In the genomic region with DNA sequence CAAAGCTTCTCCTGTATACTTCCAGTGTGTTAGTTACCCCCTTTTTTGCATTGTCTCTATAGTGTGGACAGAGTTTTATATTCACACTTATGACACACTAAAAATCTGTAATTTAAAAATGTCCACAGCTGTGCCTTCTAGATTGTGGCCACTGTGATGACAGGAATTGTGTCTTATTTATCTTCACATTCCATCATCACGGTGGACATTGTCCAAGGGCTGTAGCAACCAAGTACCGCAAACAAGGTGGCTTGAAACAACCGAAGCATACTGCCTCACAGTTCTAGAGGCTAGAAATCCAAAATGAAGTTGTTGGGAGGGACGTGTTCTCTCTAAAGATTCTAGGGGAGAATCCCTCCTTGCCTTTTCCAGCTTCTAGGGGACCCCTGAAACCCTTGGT, we compare ENCODE assay signal across 30 cellular contexts. TPM values are rescaled to one million over a fixed set of nuclear protein-coding genes. Genes with fewer than 3 reads are reported as not detected.
"Had no signal": no experiment of that assay in that cellular context is flagged by ENCODE, and none has a peak within 500 bp of the region (broad histone marks: within the 10 kb centered on the region; RNA-seq: fewer than 3 reads in every experiment).

No MANE protein-coding gene starts in this region.

- H3K36me3 ChIP-seq: esophagus squamous epithelium, gastroesophageal sphincter, lower lobe of right lung, neural progenitor cell, right atrium auricular region, spleen, upper lobe of left lung, vagina had no signal

- H3K27me3 ChIP-seq: esophagus squamous epithelium, gastroesophageal sphincter, neural progenitor cell, right atrium auricular region, spleen, testis, upper lobe of left lung, vagina had no signal

- H3K36me3 Mint-ChIP-seq: activated CD4-positive, alpha-beta memory T cell treated with anti-CD3 and anti-CD28 coated beads for 36 hours; activated naive CD4-positive, alpha-beta T cell treated with anti-CD3 and anti-CD28 coated beads, Interleukin-2, amount 10 ng/mL, durations not matched to agents 7 days and 5 days; natural killer cell had no signal

- H3K27ac Mint-ChIP-seq: activated CD4-positive, alpha-beta memory T cell treated with anti-CD3 and anti-CD28 coated beads for 36 hours; activated CD4-positive, alpha-beta T cell treated with anti-CD3 and anti-CD28 coated beads, Interleukin-2, amount 10 ng/mL, durations not matched to agents 24 days and 14 days; activated naive CD4-positive, alpha-beta T cell treated with anti-CD3 and anti-CD28 coated beads, Interleukin-2, amount 10 ng/mL, durations not matched to agents 7 days and 5 days; activated T-helper 1 cell treated with anti-CD3 and anti-CD28 coated beads, Interleukin-12 subunit alpha, Interleukin-12 subunit beta, Interleukin-2, Interleukin-4 antibody, amounts not matched to agents 30 ng/mL and 10 ng/mL and 1 ng/mL, durations not matched to agents 14 hours and 24 hours and 36 hours; natural killer cell; neural progenitor cell had no signal

- H3K4me3 Mint-ChIP-seq: activated CD4-positive, alpha-beta memory T cell treated with anti-CD3 and anti-CD28 coated beads for 36 hours; activated CD4-positive, alpha-beta T cell treated with anti-CD3 and anti-CD28 coated beads, Interleukin-2, amount 10 ng/mL, durations not matched to agents 24 days and 14 days; activated naive CD4-positive, alpha-beta T cell treated with anti-CD3 and anti-CD28 coated beads, Interleukin-2, amount 10 ng/mL, durations not matched to agents 7 days and 5 days; activated T-helper 1 cell treated with anti-CD3 and anti-CD28 coated beads, Interleukin-12 subunit alpha, Interleukin-12 subunit beta, Interleukin-2, Interleukin-4 antibody, amounts not matched to agents 30 ng/mL and 10 ng/mL and 1 ng/mL, durations not matched to agents 14 hours and 24 hours and 36 hours; natural killer cell; neural progenitor cell had no signal

- H3K27me3 Mint-ChIP-seq: activated CD4-positive, alpha-beta memory T cell treated with anti-CD3 and anti-CD28 coated beads for 36 hours; activated CD4-positive, alpha-beta T cell treated with anti-CD3 and anti-CD28 coated beads, Interleukin-2, amount 10 ng/mL, durations not matched to agents 24 days and 14 days had no signal

- DNase-seq: activated CD4-positive, alpha-beta memory T cell treated with anti-CD3 and anti-CD28 coated beads for 36 hours; activated CD4-positive, alpha-beta T cell treated with anti-CD3 and anti-CD28 coated beads, Interleukin-2, amount 10 ng/mL, durations not matched to agents 24 days and 14 days; activated CD4-positive, CD25-positive, alpha-beta regulatory T cell treated with anti-CD3 and anti-CD28 coated beads, Interleukin-2, amount 50 U/mL, for 72 hours; activated CD8-positive, alpha-beta memory T cell treated with anti-CD3 and anti-CD28 coated beads, Interleukin-2, amount 50 U/mL, for 4 hours; activated effector memory CD4-positive, alpha-beta T cell treated with anti-CD3 and anti-CD28 coated beads, Interleukin-2, amount 50 U/mL, for 16 hours; activated naive CD4-positive, alpha-beta T cell treated with anti-CD3 and anti-CD28 coated beads, Interleukin-2, amount 10 ng/mL, durations not matched to agents 7 days and 5 days; activated T-cell treated with anti-CD3 and anti-CD28 coated beads, Interleukin-2, amount 50 U/mL, for 1 hour; amygdala; dermis blood vessel endothelial cell; effector CD4-positive, alpha-beta T cell; esophagus squamous epithelium; hypothalamus; lower lobe of right lung; mesenchymal stem cell; natural killer cell; occipital lobe; spleen; stimulated activated naive CD8-positive, alpha-beta T cell treated with anti-CD3 and anti-CD28 coated beads, Interleukin-15, Interleukin-2, amounts not matched to agents 100 U/mL and 50 U/mL, for 24 hours; T-helper 2 cell; testis; upper lobe of left lung had no signal

- H3K4me1 ChIP-seq: gastroesophageal sphincter, lower lobe of right lung, neural progenitor cell, right atrium auricular region, spleen, testis, upper lobe of left lung, vagina had no signal

- H3K4me1 Mint-ChIP-seq: activated CD4-positive, alpha-beta T cell treated with anti-CD3 and anti-CD28 coated beads, Interleukin-2, amount 10 ng/mL, durations not matched to agents 24 days and 14 days; activated naive CD4-positive, alpha-beta T cell treated with anti-CD3 and anti-CD28 coated beads, Interleukin-2, amount 10 ng/mL, durations not matched to agents 7 days and 5 days; natural killer cell had no signal

- ATAC-seq: gastroesophageal sphincter; lower lobe of right lung; natural killer cell; stimulated activated naive CD8-positive, alpha-beta T cell treated with anti-CD3 and anti-CD28 coated beads, Interleukin-15, Interleukin-2, amounts not matched to agents 100 U/mL and 50 U/mL, for 24 hours had no signal

- H3K9me3 ChIP-seq: esophagus squamous epithelium, gastroesophageal sphincter, lower lobe of right lung, right atrium auricular region, spleen, testis, upper lobe of left lung, vagina had no signal

- H3K9me3 Mint-ChIP-seq: activated CD4-positive, alpha-beta memory T cell treated with anti-CD3 and anti-CD28 coated beads for 36 hours; activated CD4-positive, alpha-beta T cell treated with anti-CD3 and anti-CD28 coated beads, Interleukin-2, amount 10 ng/mL, durations not matched to agents 24 days and 14 days; activated naive CD4-positive, alpha-beta T cell treated with anti-CD3 and anti-CD28 coated beads, Interleukin-2, amount 10 ng/mL, durations not matched to agents 7 days and 5 days; activated T-helper 1 cell treated with anti-CD3 and anti-CD28 coated beads, Interleukin-12 subunit alpha, Interleukin-12 subunit beta, Interleukin-2, Interleukin-4 antibody, amounts not matched to agents 30 ng/mL and 10 ng/mL and 1 ng/mL, durations not matched to agents 14 hours and 24 hours and 36 hours; natural killer cell; neural progenitor cell had no signal

- H3K27ac ChIP-seq: epithelial cell of prostate, esophagus squamous epithelium, gastroesophageal sphincter, lower lobe of right lung, neural progenitor cell, right atrium auricular region, spleen, testis, upper lobe of left lung, vagina had no signal

- H3K4me3 ChIP-seq: esophagus squamous epithelium, gastroesophageal sphincter, lower lobe of right lung, neural progenitor cell, right atrium auricular region, spleen, testis, upper lobe of left lung, vagina had no signal

RNA-seq across cellular contexts. Expression of a gene that starts 32.3 kb away (rescaled TPM):
- total RNA-seq: activated CD4-positive, alpha-beta T cell treated with anti-CD3 and anti-CD28 coated beads, Interleukin-2, amount 10 ng/mL, durations not matched to agents 24 days and 14 days; activated T-helper 1 cell treated with anti-CD3 and anti-CD28 coated beads, Interleukin-12 subunit alpha, Interleukin-12 subunit beta, Interleukin-2, Interleukin-4 antibody, amounts not matched to agents 30 ng/mL and 10 ng/mL and 1 ng/mL, durations not matched to agents 14 hours and 24 hours and 36 hours; dermis blood vessel endothelial cell; esophagus squamous epithelium; fibroblast of villous mesenchyme; gastroesophageal sphincter; kidney epithelial cell; lower lobe of right lung; natural killer cell; pulmonary artery endothelial cell; right atrium auricular region; spleen; vagina had no signal
